9 cellular contexts compared by ENCODE assay signal in genomic region chr12:89451876-89452275, GRCh38.
DNase-seq lines count a peak whose midpoint lies in the region; ATAC-seq and TF ChIP-seq lines count a peak whose summit lies in the region.
"Had no signal": no experiment of that assay in that cellular context is flagged by ENCODE, and none has a peak within 500 bp of the region (broad histone marks: within the 10 kb centered on the region; RNA-seq: fewer than 3 reads in every experiment).

No MANE protein-coding gene starts in this region.

- peak overlapping the region; percentile 15 for H3K27ac ChIP-seq in duodenal mucosa (ENCODE audit: low read depth, low read length)
- peak overlapping the region; percentile 83 for H3K27ac ChIP-seq in lower lobe of right lung
- H3K27ac ChIP-seq in transverse colon, result peak overlapping the region; percentile 66 to 82 (median 78)

- no peak overlapping the region for H3K9ac ChIP-seq in duodenal mucosa (ENCODE audit: low read depth in 1 of 2, low read length in 2 of 2)

- H3K27me3 ChIP-seq in duodenal mucosa (ENCODE audit: control insufficient read depth in 1 of 2, insufficient read depth in 2 of 2, low read length in 2 of 2), result no peaks in the 10 kb centered on the region
- no peaks in the 10 kb centered on the region for H3K27me3 ChIP-seq in lower lobe of right lung (ENCODE audit: low read depth)
- no peaks in the 10 kb centered on the region for H3K27me3 ChIP-seq in transverse colon

- TF ChIP-seq EP300 in Ishikawa (IDR thresholded peaks at IDR 0.05; ENCODE audit: borderline replicate concordance) (0 out of 2 replicates have a peak, but pooled peaks have one; percentile 35), transverse colon (IDR thresholded peaks at IDR 0.05; ENCODE audit: low read depth) (no peak)

- DNase-seq in lower lobe of right lung (no peak), transverse colon (peak; percentile 25), NCI-H748 (lab: John Stamatoyannopoulos, UW; ENCODE audit: unreplicated experiment) (no peak), D341Med (ENCODE audit: low spot score) (no peak)
- no peak for DNase-seq in activated CD4-positive, alpha-beta T cell treated with anti-CD3 and anti-CD28 coated beads for 36 hours
- DNase-seq in activated CD8-positive, alpha-beta memory T cell treated with anti-CD3 and anti-CD28 coated beads, Interleukin-2, amount 10 ng/mL, durations not matched to agents 7 days and 5 days, result no peak
- DNase-seq: NCI-H1092 treated with DMSO at 0.1 percent for 48 hours had no signal

- H3K36me3 ChIP-seq in duodenal mucosa (ENCODE audit: control insufficient read depth in 1 of 2, insufficient read depth in 2 of 2, low read length in 2 of 2) (peaks cover 0 to 4% of the 10 kb centered on the region in 2 donors), lower lobe of right lung (no peaks in the 10 kb centered on the region), transverse colon (no peaks in the 10 kb centered on the region)

- H3K4me3 ChIP-seq in duodenal mucosa (ENCODE audit: low read depth in 1 of 2, low read length in 2 of 2), result no peak overlapping the region
- no peak overlapping the region for H3K4me3 ChIP-seq in lower lobe of right lung
- H3K4me3 ChIP-seq in transverse colon, result no peak overlapping the region

- peaks cover 16% of the 10 kb centered on the region for H3K36me3 Mint-ChIP-seq in activated CD4-positive, alpha-beta T cell treated with anti-CD3 and anti-CD28 coated beads for 36 hours (ENCODE audit: low read depth)
- H3K36me3 Mint-ChIP-seq in activated CD8-positive, alpha-beta memory T cell treated with anti-CD3 and anti-CD28 coated beads, Interleukin-2, amount 10 ng/mL, durations not matched to agents 7 days and 5 days, result peaks cover 35% of the 10 kb centered on the region

- no peaks in the 10 kb centered on the region for H3K27me3 Mint-ChIP-seq in activated CD4-positive, alpha-beta T cell treated with anti-CD3 and anti-CD28 coated beads for 36 hours
- no peaks in the 10 kb centered on the region for H3K27me3 Mint-ChIP-seq in activated CD8-positive, alpha-beta memory T cell treated with anti-CD3 and anti-CD28 coated beads, Interleukin-2, amount 10 ng/mL, durations not matched to agents 7 days and 5 days

- no peaks in the 10 kb centered on the region for H3K9me3 Mint-ChIP-seq in activated CD4-positive, alpha-beta T cell treated with anti-CD3 and anti-CD28 coated beads for 36 hours (ENCODE audit: low read depth)
- no peaks in the 10 kb centered on the region for H3K9me3 Mint-ChIP-seq in activated CD8-positive, alpha-beta memory T cell treated with anti-CD3 and anti-CD28 coated beads, Interleukin-2, amount 10 ng/mL, durations not matched to agents 7 days and 5 days (ENCODE audit: low read depth)

- 62 to 67% methylated on average over 2 to 9 of the region's 9 CpGs for whole genome bisulfite sequencing in transverse colon (ENCODE audit: low coverage in 1 of 2), 2 donors

- H3K4me1 ChIP-seq in duodenal mucosa (ENCODE audit: control insufficient read depth in 1 of 2, insufficient read depth in 2 of 2, low read length in 2 of 2) (peaks cover 8 to 21% of the 10 kb centered on the region in 2 donors), lower lobe of right lung (peaks cover 40% of the 10 kb centered on the region), transverse colon (peaks cover 0 to 40% (median 13%) of the 10 kb centered on the region in 4 donors)

- peaks cover 4% of the 10 kb centered on the region for H3K4me1 Mint-ChIP-seq in activated CD4-positive, alpha-beta T cell treated with anti-CD3 and anti-CD28 coated beads for 36 hours
- peaks cover 23% of the 10 kb centered on the region for H3K4me1 Mint-ChIP-seq in activated CD8-positive, alpha-beta memory T cell treated with anti-CD3 and anti-CD28 coated beads, Interleukin-2, amount 10 ng/mL, durations not matched to agents 7 days and 5 days

- in situ Hi-C loops in transverse colon (cut with MboI; ENCODE audit: low pct_ligation_motif_present in 1 of 4, low pct_unique_long_range_greater_than_20kb in 1 of 4, low sequenced_read_pairs in 3 of 4), result loop anchor here (5.0 to 25.0 kb wide), 6 partner anchors 95 to 440 kb away; partner anchors contain the start of gene DUSP6 (in 1 of the 4)

- no peak overlapping the region for H3K27ac Mint-ChIP-seq in activated CD4-positive, alpha-beta T cell treated with anti-CD3 and anti-CD28 coated beads for 36 hours
- H3K27ac Mint-ChIP-seq in activated CD8-positive, alpha-beta memory T cell treated with anti-CD3 and anti-CD28 coated beads, Interleukin-2, amount 10 ng/mL, durations not matched to agents 7 days and 5 days, result no peak overlapping the region

- CTCF ChIA-PET in activated CD4-positive, alpha-beta T cell treated with anti-CD3 and anti-CD28 coated beads for 36 hours (lab: Charles Lee), result interaction anchor here (0.7 to 2.9 kb wide), 4 partner anchors 10 to 431 kb away, joined by 3 to 18 read pairs (median 3); no protein-coding TSS in a partner anchor
- CTCF ChIA-PET in activated CD8-positive, alpha-beta memory T cell treated with anti-CD3 and anti-CD28 coated beads, Interleukin-2, amount 10 ng/mL, durations not matched to agents 7 days and 5 days (lab: Charles Lee), result interaction anchor here (1.9 kb wide), 1 partner anchor 24 kb away, joined by 4 read pairs; no protein-coding TSS in a partner anchor

- peak; percentile 52 for ATAC-seq in lower lobe of right lung
- ATAC-seq in activated CD4-positive, alpha-beta T cell treated with anti-CD3 and anti-CD28 coated beads for 36 hours, result no peak
- no peak for ATAC-seq in activated CD8-positive, alpha-beta memory T cell treated with anti-CD3 and anti-CD28 coated beads, Interleukin-2, amount 10 ng/mL, durations not matched to agents 7 days and 5 days

- no peak for TF ChIP-seq POLR2A in transverse colon (IDR thresholded peaks at IDR 0.05)

- H3K9me3 ChIP-seq in duodenal mucosa (ENCODE audit: control insufficient read depth in 1 of 2, low read length in 2 of 2) (no peaks in the 10 kb centered on the region), lower lobe of right lung (no peaks in the 10 kb centered on the region), transverse colon (no peaks in the 10 kb centered on the region)

- intact Hi-C loops in lower lobe of right lung (cut with DNase I) (loop anchor here (10.0 kb wide), 1 partner anchor 57 kb away; no protein-coding TSS in a partner anchor), transverse colon (cut with DNase I; ENCODE audit: low total_unique reads) (no loop called here)
- intact Hi-C loops in activated CD4-positive, alpha-beta T cell treated with anti-CD3 and anti-CD28 coated beads for 36 hours (cut with DNase I, micrococcal nuclease), result no loop called here

- TF ChIP-seq CTCF in lower lobe of right lung (IDR thresholded peaks at IDR 0.05), result no peak
- TF ChIP-seq CTCF in transverse colon (IDR thresholded peaks at IDR 0.05), result no peak

- no peak for TF ChIP-seq RAD21 in Ishikawa (IDR thresholded peaks at IDR 0.05; ENCODE audit: low read depth)

- H3K4me3 Mint-ChIP-seq in activated CD4-positive, alpha-beta T cell treated with anti-CD3 and anti-CD28 coated beads for 36 hours, result no peak overlapping the region
- no peak overlapping the region for H3K4me3 Mint-ChIP-seq in activated CD8-positive, alpha-beta memory T cell treated with anti-CD3 and anti-CD28 coated beads, Interleukin-2, amount 10 ng/mL, durations not matched to agents 7 days and 5 days

- POLR2A ChIA-PET in activated CD4-positive, alpha-beta T cell treated with anti-CD3 and anti-CD28 coated beads for 36 hours (lab: Charles Lee), result no interaction called here

TF ChIP-seq in Ishikawa, 13 proteins besides CTCF, POLR2A, EP300 and RAD21:
- no peak for TF ChIP-seq ZBTB7A (IDR thresholded peaks at IDR 0.05; ENCODE audit: low read depth)
- no peak for TF ChIP-seq USF1 (IDR thresholded peaks at IDR 0.05)
- TF ChIP-seq TEAD4 (IDR thresholded peaks at IDR 0.05), result 0 out of 2 replicates have a peak, but pooled peaks have one; percentile 15
TF ChIP-seq in Ishikawa: peak in this region for 1.

Comparison
In these comparisons a context has a peak if more than half of its experiments do, and no peak if none do; other contexts are left out.
1. H3K27ac ChIP-seq: peak in every context shown above with its lines; median percentile 83 in lower lobe of right lung; 78 in transverse colon; 15 in duodenal mucosa.
2. ATAC-seq: peak in lower lobe of right lung (2 of 2); none in activated CD4-positive, alpha-beta T cell treated with anti-CD3 and anti-CD28 coated beads for 36 hours (single experiment) and activated CD8-positive, alpha-beta memory T cell treated with anti-CD3 and anti-CD28 coated beads, Interleukin-2, amount 10 ng/mL, durations not matched to agents 7 days and 5 days (single experiment).